In genomic region chr9:71286146-71286545, GRCh38 we compare ENCODE assay signal across 30 cellular contexts.
"Had no signal": no experiment of that assay in that cellular context is flagged by ENCODE, and none has a peak within 500 bp of the region (broad histone marks: within the 10 kb centered on the region; RNA-seq: fewer than 3 reads in every experiment).

No MANE protein-coding gene starts in this region.

- H3K4me3 Mint-ChIP-seq: activated CD4-positive, alpha-beta memory T cell treated with anti-CD3 and anti-CD28 coated beads for 36 hours; activated CD4-positive, alpha-beta T cell treated with anti-CD3 and anti-CD28 coated beads for 36 hours; activated CD4-positive, alpha-beta T cell treated with anti-CD3 and anti-CD28 coated beads, Interleukin-2, amount 10 ng/mL, durations not matched to agents 24 days and 14 days; activated CD8-positive, alpha-beta memory T cell treated with anti-CD3 and anti-CD28 coated beads, Interleukin-2, amount 10 ng/mL, durations not matched to agents 7 days and 5 days; activated CD8-positive, alpha-beta T cell treated with anti-CD3 and anti-CD28 coated beads, Interleukin-2, amount 10 ng/mL, durations not matched to agents 7 days and 5 days; activated naive CD4-positive, alpha-beta T cell treated with anti-CD3 and anti-CD28 coated beads for 36 hours; activated naive CD4-positive, alpha-beta T cell treated with anti-CD3 and anti-CD28 coated beads, Interleukin-2, amount 50 U/mL, for 24 hours; activated naive CD8-positive, alpha-beta T cell treated with anti-CD3 and anti-CD28 coated beads for 36 hours; activated naive CD8-positive, alpha-beta T cell treated with anti-CD3 and anti-CD28 coated beads, Interleukin-2, amount 50 U/mL, for 24 hours; activated T-helper 1 cell treated with anti-CD3 and anti-CD28 coated beads, Interleukin-12 subunit alpha, Interleukin-12 subunit beta, Interleukin-2, Interleukin-4 antibody, amounts not matched to agents 30 ng/mL and 10 ng/mL and 1 ng/mL, durations not matched to agents 14 hours and 24 hours and 36 hours; endodermal cell had no signal

- H3K27me3 ChIP-seq: adrenal gland, body of pancreas, esophagus muscularis mucosa, gastroesophageal sphincter, heart right ventricle had no signal

- ATAC-seq: activated CD4-positive, alpha-beta T cell treated with anti-CD3 and anti-CD28 coated beads for 36 hours; activated CD8-positive, alpha-beta memory T cell treated with anti-CD3 and anti-CD28 coated beads, Interleukin-2, amount 10 ng/mL, durations not matched to agents 7 days and 5 days; activated CD8-positive, alpha-beta T cell treated with anti-CD3 and anti-CD28 coated beads, Interleukin-2, amount 10 ng/mL, durations not matched to agents 7 days and 5 days; activated naive CD8-positive, alpha-beta T cell treated with anti-CD3 and anti-CD28 coated beads, Interleukin-2, amount 50 U/mL, for 24 hours had no signal

- H3K4me1 ChIP-seq: adrenal gland, body of pancreas, esophagus muscularis mucosa, foreskin keratinocyte, gastroesophageal sphincter had no signal

- H3K36me3 Mint-ChIP-seq: activated CD4-positive, alpha-beta memory T cell treated with anti-CD3 and anti-CD28 coated beads for 36 hours; activated CD8-positive, alpha-beta memory T cell treated with anti-CD3 and anti-CD28 coated beads, Interleukin-2, amount 10 ng/mL, durations not matched to agents 7 days and 5 days; activated naive CD4-positive, alpha-beta T cell treated with anti-CD3 and anti-CD28 coated beads, Interleukin-2, amount 50 U/mL, for 24 hours; activated naive CD8-positive, alpha-beta T cell treated with anti-CD3 and anti-CD28 coated beads for 36 hours had no signal

- H3K4me3 ChIP-seq: adrenal gland, body of pancreas, esophagus muscularis mucosa, gastroesophageal sphincter, heart right ventricle had no signal

- H3K36me3 ChIP-seq: adrenal gland, esophagus muscularis mucosa, gastroesophageal sphincter, heart right ventricle had no signal

- H3K9me3 Mint-ChIP-seq: activated CD4-positive, alpha-beta memory T cell treated with anti-CD3 and anti-CD28 coated beads for 36 hours; activated CD4-positive, alpha-beta T cell treated with anti-CD3 and anti-CD28 coated beads, Interleukin-2, amount 10 ng/mL, durations not matched to agents 24 days and 14 days; activated naive CD4-positive, alpha-beta T cell treated with anti-CD3 and anti-CD28 coated beads for 36 hours; activated naive CD4-positive, alpha-beta T cell treated with anti-CD3 and anti-CD28 coated beads, Interleukin-2, amount 50 U/mL, for 24 hours; activated naive CD8-positive, alpha-beta T cell treated with anti-CD3 and anti-CD28 coated beads for 36 hours; activated naive CD8-positive, alpha-beta T cell treated with anti-CD3 and anti-CD28 coated beads, Interleukin-2, amount 50 U/mL, for 24 hours; activated T-helper 1 cell treated with anti-CD3 and anti-CD28 coated beads, Interleukin-12 subunit alpha, Interleukin-12 subunit beta, Interleukin-2, Interleukin-4 antibody, amounts not matched to agents 30 ng/mL and 10 ng/mL and 1 ng/mL, durations not matched to agents 14 hours and 24 hours and 36 hours; activated T-helper 2 cell treated with anti-CD3 and anti-CD28 coated beads, Interferon-gamma antibody, Interleukin-2, Interleukin-4, amounts not matched to agents 10 μg/mL and 5 μg/mL and 100 μg/mL, durations not matched to agents 14 hours and 24 hours and 36 hours; endodermal cell had no signal

- H3K27ac ChIP-seq: adrenal gland, body of pancreas, esophagus muscularis mucosa, foreskin keratinocyte, gastroesophageal sphincter had no signal

- H3K27ac Mint-ChIP-seq: activated CD4-positive, alpha-beta memory T cell treated with anti-CD3 and anti-CD28 coated beads for 36 hours; activated CD4-positive, alpha-beta T cell treated with anti-CD3 and anti-CD28 coated beads for 36 hours; activated CD4-positive, alpha-beta T cell treated with anti-CD3 and anti-CD28 coated beads, Interleukin-2, amount 10 ng/mL, durations not matched to agents 24 days and 14 days; activated CD8-positive, alpha-beta memory T cell treated with anti-CD3 and anti-CD28 coated beads, Interleukin-2, amount 10 ng/mL, durations not matched to agents 7 days and 5 days; activated CD8-positive, alpha-beta T cell treated with anti-CD3 and anti-CD28 coated beads, Interleukin-2, amount 10 ng/mL, durations not matched to agents 7 days and 5 days; activated naive CD4-positive, alpha-beta T cell treated with anti-CD3 and anti-CD28 coated beads for 36 hours; activated naive CD4-positive, alpha-beta T cell treated with anti-CD3 and anti-CD28 coated beads, Interleukin-2, amount 50 U/mL, for 24 hours; activated naive CD8-positive, alpha-beta T cell treated with anti-CD3 and anti-CD28 coated beads for 36 hours; activated naive CD8-positive, alpha-beta T cell treated with anti-CD3 and anti-CD28 coated beads, Interleukin-2, amount 50 U/mL, for 24 hours; activated T-helper 1 cell treated with anti-CD3 and anti-CD28 coated beads, Interleukin-12 subunit alpha, Interleukin-12 subunit beta, Interleukin-2, Interleukin-4 antibody, amounts not matched to agents 30 ng/mL and 10 ng/mL and 1 ng/mL, durations not matched to agents 14 hours and 24 hours and 36 hours; activated T-helper 2 cell treated with anti-CD3 and anti-CD28 coated beads, Interferon-gamma antibody, Interleukin-2, Interleukin-4, amounts not matched to agents 10 μg/mL and 5 μg/mL and 100 μg/mL, durations not matched to agents 14 hours and 24 hours and 36 hours; endodermal cell had no signal

- H3K4me1 Mint-ChIP-seq: activated CD4-positive, alpha-beta T cell treated with anti-CD3 and anti-CD28 coated beads for 36 hours; activated CD4-positive, alpha-beta T cell treated with anti-CD3 and anti-CD28 coated beads, Interleukin-2, amount 10 ng/mL, durations not matched to agents 24 days and 14 days; activated CD8-positive, alpha-beta memory T cell treated with anti-CD3 and anti-CD28 coated beads, Interleukin-2, amount 10 ng/mL, durations not matched to agents 7 days and 5 days; activated naive CD4-positive, alpha-beta T cell treated with anti-CD3 and anti-CD28 coated beads, Interleukin-2, amount 50 U/mL, for 24 hours; activated naive CD8-positive, alpha-beta T cell treated with anti-CD3 and anti-CD28 coated beads for 36 hours; activated naive CD8-positive, alpha-beta T cell treated with anti-CD3 and anti-CD28 coated beads, Interleukin-2, amount 50 U/mL, for 24 hours had no signal

- H3K27me3 Mint-ChIP-seq: activated CD4-positive, alpha-beta memory T cell treated with anti-CD3 and anti-CD28 coated beads for 36 hours; activated CD4-positive, alpha-beta T cell treated with anti-CD3 and anti-CD28 coated beads, Interleukin-2, amount 10 ng/mL, durations not matched to agents 24 days and 14 days; activated CD8-positive, alpha-beta memory T cell treated with anti-CD3 and anti-CD28 coated beads, Interleukin-2, amount 10 ng/mL, durations not matched to agents 7 days and 5 days had no signal

- H3K9me3 ChIP-seq: adrenal gland, body of pancreas, esophagus muscularis mucosa, gastroesophageal sphincter, heart right ventricle had no signal

- DNase-seq: activated CD4-positive, alpha-beta memory T cell treated with anti-CD3 and anti-CD28 coated beads for 36 hours; activated CD4-positive, alpha-beta T cell treated with anti-CD3 and anti-CD28 coated beads for 36 hours; activated CD4-positive, alpha-beta T cell treated with anti-CD3 and anti-CD28 coated beads, Interleukin-2, amount 10 ng/mL, durations not matched to agents 24 days and 14 days; activated CD4-positive, CD25-positive, alpha-beta regulatory T cell; activated CD4-positive, CD25-positive, alpha-beta regulatory T cell treated with anti-CD3 and anti-CD28 coated beads, Interleukin-2, amount 50 U/mL, for 72 hours; activated CD8-positive, alpha-beta memory T cell treated with anti-CD3 and anti-CD28 coated beads, Interleukin-2, amount 10 ng/mL, durations not matched to agents 7 days and 5 days; activated CD8-positive, alpha-beta memory T cell treated with anti-CD3 and anti-CD28 coated beads, Interleukin-2, amount 50 U/mL, for 4 hours; activated CD8-positive, alpha-beta T cell treated with anti-CD3 and anti-CD28 coated beads, Interleukin-2, amount 10 ng/mL, durations not matched to agents 7 days and 5 days; activated effector memory CD4-positive, alpha-beta T cell treated with anti-CD3 and anti-CD28 coated beads, Interleukin-2, amount 50 U/mL, for 16 hours; activated naive CD4-positive, alpha-beta T cell treated with anti-CD3 and anti-CD28 coated beads for 36 hours; activated naive CD8-positive, alpha-beta T cell treated with anti-CD3 and anti-CD28 coated beads for 36 hours; activated naive CD8-positive, alpha-beta T cell treated with anti-CD3 and anti-CD28 coated beads, Interleukin-2, amount 50 U/mL, for 24 hours; activated T-cell treated with anti-CD3 and anti-CD28 coated beads, Interleukin-2, amount 50 U/mL, for 1 hour; activated T-cell treated with anti-CD3 and anti-CD28 coated beads, Interleukin-2, amount 50 U/mL, for 48 hours; adrenal gland; aorta; body of pancreas; cortex of kidney; dermis blood vessel endothelial cell; effector CD8-positive, alpha-beta T cell; endodermal cell; erythroblast; foreskin keratinocyte; heart right ventricle; T-helper 2 cell had no signal
